2 cellular contexts compared by ENCODE assay signal in the genomic region with DNA sequence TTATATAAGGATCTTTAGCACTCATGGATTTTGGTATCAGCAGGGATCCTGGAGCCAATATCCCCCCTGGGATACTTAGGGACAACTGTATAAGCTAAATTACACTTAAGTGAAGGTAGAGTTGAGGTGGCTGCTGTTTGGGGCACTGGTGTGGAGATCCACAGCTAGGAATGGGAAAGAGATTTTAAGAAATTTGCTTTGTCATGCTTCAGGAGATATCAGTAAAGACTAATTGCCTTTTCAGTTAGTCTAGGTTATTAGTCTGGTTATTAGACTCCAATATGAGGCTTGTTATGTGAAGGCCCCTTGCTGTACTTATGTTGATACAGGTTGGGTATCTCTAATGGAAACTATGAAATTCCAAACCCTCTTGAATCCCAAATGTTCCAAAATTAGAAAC.
TF ChIP-seq lines count a peak whose summit lies in the region.

No MANE protein-coding gene starts in this region.

TF ChIP-seq in SK-N-SH, 30 proteins besides CTCF, POLR2A, EP300 and RAD21 (continued from another document):
- TF ChIP-seq, protein P1, sequence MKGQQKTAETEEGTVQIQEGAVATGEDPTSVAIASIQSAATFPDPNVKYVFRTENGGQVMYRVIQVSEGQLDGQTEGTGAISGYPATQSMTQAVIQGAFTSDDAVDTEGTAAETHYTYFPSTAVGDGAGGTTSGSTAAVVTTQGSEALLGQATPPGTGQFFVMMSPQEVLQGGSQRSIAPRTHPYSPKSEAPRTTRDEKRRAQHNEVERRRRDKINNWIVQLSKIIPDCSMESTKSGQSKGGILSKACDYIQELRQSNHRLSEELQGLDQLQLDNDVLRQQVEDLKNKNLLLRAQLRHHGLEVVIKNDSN (IDR thresholded peaks at IDR 0.05; ENCODE audit: borderline replicate concordance, low read depth), result no peak
- no peak for TF ChIP-seq NFIC (IDR thresholded peaks at IDR 0.05; ENCODE audit: borderline replicate concordance)
- no peak for TF ChIP-seq TAF1 (IDR thresholded peaks at IDR 0.05; ENCODE audit: borderline replicate concordance, low read depth, low read length)
- TF ChIP-seq, protein P2, sequence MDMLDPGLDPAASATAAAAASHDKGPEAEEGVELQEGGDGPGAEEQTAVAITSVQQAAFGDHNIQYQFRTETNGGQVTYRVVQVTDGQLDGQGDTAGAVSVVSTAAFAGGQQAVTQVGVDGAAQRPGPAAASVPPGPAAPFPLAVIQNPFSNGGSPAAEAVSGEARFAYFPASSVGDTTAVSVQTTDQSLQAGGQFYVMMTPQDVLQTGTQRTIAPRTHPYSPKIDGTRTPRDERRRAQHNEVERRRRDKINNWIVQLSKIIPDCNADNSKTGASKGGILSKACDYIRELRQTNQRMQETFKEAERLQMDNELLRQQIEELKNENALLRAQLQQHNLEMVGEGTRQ (IDR thresholded peaks at IDR 0.05; ENCODE audit: borderline replicate concordance, low read depth, low read length), result no peak
- no peak for TF ChIP-seq MXI1 (IDR thresholded peaks at IDR 0.05; ENCODE audit: low read depth, low read length)
- TF ChIP-seq, protein P3, sequence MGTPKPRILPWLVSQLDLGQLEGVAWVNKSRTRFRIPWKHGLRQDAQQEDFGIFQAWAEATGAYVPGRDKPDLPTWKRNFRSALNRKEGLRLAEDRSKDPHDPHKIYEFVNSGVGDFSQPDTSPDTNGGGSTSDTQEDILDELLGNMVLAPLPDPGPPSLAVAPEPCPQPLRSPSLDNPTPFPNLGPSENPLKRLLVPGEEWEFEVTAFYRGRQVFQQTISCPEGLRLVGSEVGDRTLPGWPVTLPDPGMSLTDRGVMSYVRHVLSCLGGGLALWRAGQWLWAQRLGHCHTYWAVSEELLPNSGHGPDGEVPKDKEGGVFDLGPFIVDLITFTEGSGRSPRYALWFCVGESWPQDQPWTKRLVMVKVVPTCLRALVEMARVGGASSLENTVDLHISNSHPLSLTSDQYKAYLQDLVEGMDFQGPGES (IDR thresholded peaks at IDR 0.05; ENCODE audit: low read depth, low read length), result no peak
- no peak for TF ChIP-seq MEF2A (IDR thresholded peaks at IDR 0.05; ENCODE audit: borderline replicate concordance, low read depth)
- no peak for TF ChIP-seq FOSL2 (IDR thresholded peaks at IDR 0.05; ENCODE audit: borderline replicate concordance, low read depth)
- no peak for TF ChIP-seq ELF1 (IDR thresholded peaks at IDR 0.05)
- no peak for TF ChIP-seq NRF1 (IDR thresholded peaks at IDR 0.05; ENCODE audit: low read depth, low read length)
- TF ChIP-seq, protein P4, sequence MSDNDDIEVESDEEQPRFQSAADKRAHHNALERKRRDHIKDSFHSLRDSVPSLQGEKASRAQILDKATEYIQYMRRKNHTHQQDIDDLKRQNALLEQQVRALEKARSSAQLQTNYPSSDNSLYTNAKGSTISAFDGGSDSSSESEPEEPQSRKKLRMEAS (IDR thresholded peaks at IDR 0.05; ENCODE audit: low read depth), result no peak

TF ChIP-seq in SK-N-SH treated with all-trans-retinoic acid at 6 μM for 48 hours, 23 proteins besides CTCF, POLR2A, EP300 and RAD21 (continued from another document):
- TF ChIP-seq, protein P5, sequence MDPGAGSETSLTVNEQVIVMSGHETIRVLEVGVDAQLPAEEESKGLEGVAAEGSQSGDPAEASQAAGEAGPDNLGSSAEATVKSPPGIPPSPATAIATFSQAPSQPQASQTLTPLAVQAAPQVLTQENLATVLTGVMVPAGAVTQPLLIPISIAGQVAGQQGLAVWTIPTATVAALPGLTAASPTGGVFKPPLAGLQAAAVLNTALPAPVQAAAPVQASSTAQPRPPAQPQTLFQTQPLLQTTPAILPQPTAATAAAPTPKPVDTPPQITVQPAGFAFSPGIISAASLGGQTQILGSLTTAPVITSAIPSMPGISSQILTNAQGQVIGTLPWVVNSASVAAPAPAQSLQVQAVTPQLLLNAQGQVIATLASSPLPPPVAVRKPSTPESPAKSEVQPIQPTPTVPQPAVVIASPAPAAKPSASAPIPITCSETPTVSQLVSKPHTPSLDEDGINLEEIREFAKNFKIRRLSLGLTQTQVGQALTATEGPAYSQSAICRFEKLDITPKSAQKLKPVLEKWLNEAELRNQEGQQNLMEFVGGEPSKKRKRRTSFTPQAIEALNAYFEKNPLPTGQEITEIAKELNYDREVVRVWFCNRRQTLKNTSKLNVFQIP (CRISPR knock-in tag; IDR thresholded peaks at IDR 0.05; ENCODE audit: borderline replicate concordance, low read depth), result no peak
- no peak for TF ChIP-seq ZNF8 (CRISPR knock-in tag; IDR thresholded peaks at IDR 0.05)
TF ChIP-seq in SK-N-SH treated with all-trans-retinoic acid at 6 μM for 48 hours: peak in this region for 0.
